24 cellular contexts compared by ENCODE assay signal in the genomic region with DNA sequence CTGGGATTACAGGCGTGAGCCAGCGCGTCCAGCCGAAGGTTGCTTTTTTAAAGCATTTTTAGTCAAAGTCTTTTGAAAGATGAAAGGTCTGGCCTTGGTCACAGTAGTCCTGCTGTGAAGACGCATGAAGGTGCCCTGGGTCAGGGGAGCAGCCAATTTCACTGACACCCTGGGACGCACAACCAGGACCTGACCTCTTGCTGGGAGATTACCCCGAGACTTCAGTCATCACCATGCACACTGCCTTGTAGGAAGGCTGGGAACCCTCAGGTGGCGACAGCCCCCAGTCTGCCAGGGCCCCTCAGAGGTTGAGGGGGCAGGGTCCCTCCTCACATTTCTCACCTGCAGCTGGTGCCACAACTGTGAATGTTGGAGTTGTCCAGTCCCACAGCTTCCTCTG. TPM values are rescaled to one million over a fixed set of nuclear protein-coding genes. Genes with fewer than 3 reads are reported as not detected.
DNase-seq lines count a peak whose midpoint lies in the region; ATAC-seq, FAIRE-seq and TF ChIP-seq lines count a peak whose summit lies in the region.
"Had no signal": no experiment of that assay in that cellular context is flagged by ENCODE, and none has a peak within 500 bp of the region (broad histone marks: within the 10 kb centered on the region; RNA-seq: fewer than 3 reads in every experiment).

No MANE protein-coding gene starts in this region.

- no peak overlapping the region for H3K4me2 ChIP-seq in HepG2 (ENCODE audit: low read depth, low read length)

- no peaks in the 10 kb centered on the region for H3K27me3 ChIP-seq in esophagus muscularis mucosa
- no peaks in the 10 kb centered on the region for H3K27me3 ChIP-seq in HepG2 (ENCODE audit: control insufficient read depth in 1 of 2, insufficient read depth in 2 of 2, low read length in 2 of 2)
- H3K27me3 ChIP-seq: brain microvascular endothelial cell, foreskin keratinocyte had no signal

- H3K36me3 ChIP-seq in esophagus muscularis mucosa (peaks cover 22 to 87% (median 60%) of the 10 kb centered on the region in 4 donors), HepG2 (replicated peaks in 1 of 2; ENCODE audit: control insufficient read depth in 1 of 2, insufficient read depth in 2 of 2, low read length in 2 of 2) (peaks cover 12 to 53% of the 10 kb centered on the region in 2 experiments)

- CTCF ChIA-PET in activated CD8-positive, alpha-beta T cell treated with anti-CD3 and anti-CD28 coated beads for 36 hours (lab: Charles Lee) = no interaction called here
- CTCF ChIA-PET in activated CD8-positive, alpha-beta T cell treated with anti-CD3 and anti-CD28 coated beads, Interleukin-2, amount 10 ng/mL, durations not matched to agents 7 days and 5 days (lab: Charles Lee) = no interaction called here
- CTCF ChIA-PET in HepG2 (lab: Yijun Ruan, JAX; ENCODE audit: low intra/inter-chr PET ratio, low total read pairs) = no interaction called here

- H3K36me3 Mint-ChIP-seq in activated CD8-positive, alpha-beta T cell treated with anti-CD3 and anti-CD28 coated beads for 36 hours (ENCODE audit: low read depth) = peaks cover 51% of the 10 kb centered on the region
- peaks cover 58% of the 10 kb centered on the region for H3K36me3 Mint-ChIP-seq in activated CD8-positive, alpha-beta T cell treated with anti-CD3 and anti-CD28 coated beads, Interleukin-2, amount 10 ng/mL, durations not matched to agents 7 days and 5 days (ENCODE audit: low read depth)

- TF ChIP-seq EP300 in esophagus muscularis mucosa (IDR thresholded peaks at IDR 0.05) = no peak
- TF ChIP-seq EP300 in HepG2 (IDR thresholded peaks at IDR 0.05; ENCODE audit: low read depth in 2 of 2, low read length in 2 of 2) = no peak
- no peak for TF ChIP-seq EP300 in HepG2 (CRISPR knock-in tag; IDR thresholded peaks at IDR 0.05; ENCODE audit: borderline replicate concordance)

- no peaks in the 10 kb centered on the region for H3K9me3 ChIP-seq in esophagus muscularis mucosa
- H3K9me3 ChIP-seq in HepG2 (ENCODE audit: low read length) = no peaks in the 10 kb centered on the region
- H3K9me3 ChIP-seq: Caco-2 had no signal

- no peak for TF ChIP-seq RAD21 in HepG2 (CRISPR knock-in tag; IDR thresholded peaks at IDR 0.05)

- H3K27ac ChIP-seq in esophagus muscularis mucosa (replicated peaks in 1 of 4) (peak overlapping the region; percentile 54 to 67 (median 60)), HepG2 (ENCODE audit: extremely low read length, insufficient read depth, low read length) (no peak overlapping the region), temporal lobe (ENCODE audit: low read depth, low read length) (peak overlapping the region; percentile 17)
- H3K27ac ChIP-seq: brain microvascular endothelial cell, foreskin keratinocyte, GM23248 had no signal

- no peak overlapping the region for H3K4me3 Mint-ChIP-seq in activated CD8-positive, alpha-beta T cell treated with anti-CD3 and anti-CD28 coated beads for 36 hours
- H3K4me3 Mint-ChIP-seq in activated CD8-positive, alpha-beta T cell treated with anti-CD3 and anti-CD28 coated beads, Interleukin-2, amount 10 ng/mL, durations not matched to agents 7 days and 5 days = no peak overlapping the region
- H3K4me3 Mint-ChIP-seq: activated naive CD8-positive, alpha-beta T cell treated with anti-CD3 and anti-CD28 coated beads, Interleukin-2, amount 10 ng/mL, durations not matched to agents 7 days and 5 days; activated T-helper 1 cell treated with anti-CD3 and anti-CD28 coated beads, Interleukin-12 subunit alpha, Interleukin-12 subunit beta, Interleukin-2, Interleukin-4 antibody, amounts not matched to agents 30 ng/mL and 10 ng/mL and 1 ng/mL, durations not matched to agents 14 hours and 24 hours and 36 hours; nephron progenitor cell; stimulated activated naive CD8-positive, alpha-beta T cell treated with anti-CD3 and anti-CD28 coated beads, Interleukin-15, Interleukin-2, amounts not matched to agents 100 ng/mL and 50 ng/mL, for 24 hours; T-helper 2 cell treated with Interferon-gamma antibody and Interleukin-4, amounts not matched to agents 5 μg/mL and 100 μg/mL, for 36 hours had no signal

- no TSS peak for BruUV-seq in HepG2 (replicated peaks; lab: Mats Ljungman, UMichigan)

- H4K20me1 ChIP-seq in HepG2 (ENCODE audit: insufficient read depth, low read length) = peaks cover 49% of the 10 kb centered on the region

- peaks cover 45% of the 10 kb centered on the region for H3K4me1 Mint-ChIP-seq in activated CD8-positive, alpha-beta T cell treated with anti-CD3 and anti-CD28 coated beads for 36 hours (ENCODE audit: low read depth)
- peaks cover 22% of the 10 kb centered on the region for H3K4me1 Mint-ChIP-seq in activated CD8-positive, alpha-beta T cell treated with anti-CD3 and anti-CD28 coated beads, Interleukin-2, amount 10 ng/mL, durations not matched to agents 7 days and 5 days (ENCODE audit: low read depth)

- peak overlapping the region; percentile 30 for H3K27ac Mint-ChIP-seq in activated CD8-positive, alpha-beta T cell treated with anti-CD3 and anti-CD28 coated beads for 36 hours
- H3K27ac Mint-ChIP-seq in activated CD8-positive, alpha-beta T cell treated with anti-CD3 and anti-CD28 coated beads, Interleukin-2, amount 10 ng/mL, durations not matched to agents 7 days and 5 days = no peak overlapping the region
- H3K27ac Mint-ChIP-seq: activated naive CD8-positive, alpha-beta T cell treated with anti-CD3 and anti-CD28 coated beads, Interleukin-2, amount 10 ng/mL, durations not matched to agents 7 days and 5 days; activated T-helper 1 cell treated with anti-CD3 and anti-CD28 coated beads, Interleukin-12 subunit alpha, Interleukin-12 subunit beta, Interleukin-2, Interleukin-4 antibody, amounts not matched to agents 30 ng/mL and 10 ng/mL and 1 ng/mL, durations not matched to agents 14 hours and 24 hours and 36 hours; stimulated activated naive CD8-positive, alpha-beta T cell treated with anti-CD3 and anti-CD28 coated beads, Interleukin-15, Interleukin-2, amounts not matched to agents 100 ng/mL and 50 ng/mL, for 24 hours; T-helper 2 cell treated with Interferon-gamma antibody and Interleukin-4, amounts not matched to agents 5 μg/mL and 100 μg/mL, for 36 hours had no signal

- 87% methylated on average over 3 of the region's 8 CpGs for WGBS in esophagus muscularis mucosa
- WGBS in HepG2 (ENCODE audit: low lambda C conversion rate) = 100% methylated on average over 7 of the region's 8 CpGs

- TF ChIP-seq POLR2A in esophagus muscularis mucosa (IDR thresholded peaks at IDR 0.05; ENCODE audit: low read depth) = no peak
- TF ChIP-seq POLR2A in HepG2 (IDR thresholded peaks at IDR 0.05; ENCODE audit: insufficient read depth in 1 of 2, low read depth in 2 of 2, low read length in 2 of 2) = no peak

- ATAC-seq in activated CD8-positive, alpha-beta T cell treated with anti-CD3 and anti-CD28 coated beads for 36 hours = no peak
- no peak for ATAC-seq in activated CD8-positive, alpha-beta T cell treated with anti-CD3 and anti-CD28 coated beads, Interleukin-2, amount 10 ng/mL, durations not matched to agents 7 days and 5 days
- peak; percentile 24; the same call in 2 of the 3 replicates for ATAC-seq in HepG2
- ATAC-seq: foreskin keratinocyte, Panc1 had no signal

- H2AFZ ChIP-seq in HepG2 (ENCODE audit: low read length) = no peak overlapping the region
- H2AFZ ChIP-seq: GM23248 had no signal

- H3K4me3 ChIP-seq in esophagus muscularis mucosa (no peak overlapping the region), HepG2 (replicated peaks in 1 of 3; ENCODE audit: insufficient read depth in 1 of 3, low read depth in 2 of 3, low read length in 3 of 3) (no peak overlapping the region)
- H3K4me3 ChIP-seq: GM23248 had no signal

- DNase-seq in activated CD8-positive, alpha-beta T cell treated with anti-CD3 and anti-CD28 coated beads for 36 hours = no peak
- DNase-seq in activated CD8-positive, alpha-beta T cell treated with anti-CD3 and anti-CD28 coated beads, Interleukin-2, amount 10 ng/mL, durations not matched to agents 7 days and 5 days = no peak
- no peak for DNase-seq in esophagus muscularis mucosa (ENCODE audit: extremely low spot score)
- DNase-seq in HepG2 (ENCODE audit: low spot score) = no peak
- DNase-seq in NCI-H2227 (lab: John Stamatoyannopoulos, UW; ENCODE audit: unreplicated experiment) = no peak
- no peak for DNase-seq in NCI-H526 (lab: John Stamatoyannopoulos, UW)
- no peak for DNase-seq in H4 (ENCODE audit: low spot score)
- DNase-seq: activated CD4-positive, CD25-positive, alpha-beta regulatory T cell; activated naive CD8-positive, alpha-beta T cell treated with anti-CD3 and anti-CD28 coated beads, Interleukin-2, amount 10 ng/mL, durations not matched to agents 7 days and 5 days; brain microvascular endothelial cell; Caco-2; DND-41; foreskin keratinocyte; GM23248; NCI-H1930; NCI-H345; nephron progenitor cell; stimulated activated CD4-positive, alpha-beta T cell treated with anti-CD3 and anti-CD28 coated beads, Interleukin-4, amount 100 ng/mL, for 1 hour had no signal

- no peaks in the 10 kb centered on the region for H3K27me3 Mint-ChIP-seq in activated CD8-positive, alpha-beta T cell treated with anti-CD3 and anti-CD28 coated beads for 36 hours
- H3K27me3 Mint-ChIP-seq in activated CD8-positive, alpha-beta T cell treated with anti-CD3 and anti-CD28 coated beads, Interleukin-2, amount 10 ng/mL, durations not matched to agents 7 days and 5 days (ENCODE audit: low read depth) = no peaks in the 10 kb centered on the region
- H3K27me3 Mint-ChIP-seq: activated naive CD8-positive, alpha-beta T cell treated with anti-CD3 and anti-CD28 coated beads, Interleukin-2, amount 10 ng/mL, durations not matched to agents 7 days and 5 days; stimulated activated naive CD8-positive, alpha-beta T cell treated with anti-CD3 and anti-CD28 coated beads, Interleukin-15, Interleukin-2, amounts not matched to agents 100 ng/mL and 50 ng/mL, for 24 hours had no signal

- in situ Hi-C loops in HepG2 (cut with HindIII; ENCODE audit: extremely low pct_ligation_motif_present, low pct_unique_long_range_greater_than_20kb) = no loop called here

- no peak for FAIRE-seq in HepG2 (lab: Jason Lieb, UNC)
- FAIRE-seq: urothelium cell line had no signal

- peaks cover 65% of the 10 kb centered on the region for H3K79me2 ChIP-seq in HepG2 (ENCODE audit: insufficient read depth, low read length)

- no peak overlapping the region for H3K9ac ChIP-seq in HepG2 (ENCODE audit: insufficient read depth, low read depth, low read length)
- H3K9ac ChIP-seq: GM23248 had no signal

- intact Hi-C loops in activated CD8-positive, alpha-beta T cell treated with anti-CD3 and anti-CD28 coated beads for 36 hours (cut with micrococcal nuclease) = no loop called here
- intact Hi-C loops in esophagus muscularis mucosa (cut with DNase I) = no loop called here
- intact Hi-C loops in HepG2 (cut with micrococcal nuclease; ENCODE audit: unreplicated experiment) = no loop called here

- no peak for TF ChIP-seq CTCF in activated CD8-positive, alpha-beta T cell treated with anti-CD3 and anti-CD28 coated beads for 36 hours (IDR thresholded peaks at IDR 0.05)
- TF ChIP-seq CTCF in esophagus muscularis mucosa (IDR thresholded peaks at IDR 0.05) = no peak
- no peak for TF ChIP-seq CTCF in HepG2 (CRISPR knock-in tag; IDR thresholded peaks at IDR 0.05)

- POLR2A ChIA-PET in activated CD8-positive, alpha-beta T cell treated with anti-CD3 and anti-CD28 coated beads for 36 hours (lab: Charles Lee) = no interaction called here
- POLR2A ChIA-PET in activated CD8-positive, alpha-beta T cell treated with anti-CD3 and anti-CD28 coated beads, Interleukin-2, amount 10 ng/mL, durations not matched to agents 7 days and 5 days (lab: Charles Lee) = interaction anchor here (1.0 kb wide), 1 partner anchor 9 kb away, joined by 3 read pairs; no protein-coding TSS in a partner anchor
- POLR2A ChIA-PET in HepG2 (lab: Yijun Ruan, JAX) = interaction anchor here (2.3 kb wide), 1 partner anchor 10 kb away, joined by 11 read pairs; no protein-coding TSS in a partner anchor

- peaks cover 32 to 79% (median 54%) of the 10 kb centered on the region in 4 donors for H3K4me1 ChIP-seq in esophagus muscularis mucosa
- H3K4me1 ChIP-seq in HepG2 (ENCODE audit: insufficient read depth, low read length) = peaks cover 25% of the 10 kb centered on the region
- H3K4me1 ChIP-seq: Caco-2, foreskin keratinocyte had no signal

- H3K9me3 Mint-ChIP-seq in activated CD8-positive, alpha-beta T cell treated with anti-CD3 and anti-CD28 coated beads for 36 hours = no peaks in the 10 kb centered on the region
- H3K9me3 Mint-ChIP-seq in activated CD8-positive, alpha-beta T cell treated with anti-CD3 and anti-CD28 coated beads, Interleukin-2, amount 10 ng/mL, durations not matched to agents 7 days and 5 days (ENCODE audit: insufficient read depth) = no peaks in the 10 kb centered on the region
- H3K9me3 Mint-ChIP-seq: activated naive CD8-positive, alpha-beta T cell treated with anti-CD3 and anti-CD28 coated beads, Interleukin-2, amount 10 ng/mL, durations not matched to agents 7 days and 5 days; activated T-helper 1 cell treated with anti-CD3 and anti-CD28 coated beads, Interleukin-12 subunit alpha, Interleukin-12 subunit beta, Interleukin-2, Interleukin-4 antibody, amounts not matched to agents 30 ng/mL and 10 ng/mL and 1 ng/mL, durations not matched to agents 14 hours and 24 hours and 36 hours; stimulated activated naive CD8-positive, alpha-beta T cell treated with anti-CD3 and anti-CD28 coated beads, Interleukin-15, Interleukin-2, amounts not matched to agents 100 ng/mL and 50 ng/mL, for 24 hours; T-helper 2 cell treated with Interferon-gamma antibody and Interleukin-4, amounts not matched to agents 5 μg/mL and 100 μg/mL, for 36 hours had no signal

RNA-seq across cellular contexts. Expression of a gene that starts 53.2 kb away (rescaled TPM):
- total RNA-seq in activated CD8-positive, alpha-beta T cell treated with anti-CD3 and anti-CD28 coated beads for 36 hours = not detected
- total RNA-seq in activated CD8-positive, alpha-beta T cell treated with anti-CD3 and anti-CD28 coated beads, Interleukin-2, amount 10 ng/mL, durations not matched to agents 7 days and 5 days = under 1 TPM; 0.39 to 0.53 TPM
- total RNA-seq in esophagus muscularis mucosa (1 to 10 TPM; 1.1 to 1.6 (median 1.3) TPM), HepG2 (2016; rRNA removed; fragmentation: Illumina TruSeq; extraction: Trizol) (0.18 and 0.36 TPM in 2 replicates), temporal lobe (2.0 TPM)
- 0.30 TPM in 1 of 2 replicates, not detected in the other for total RNA-seq in HepG2 (2016; cell fraction: cytosol; rRNA removed; fragmentation: Illumina TruSeq; extraction: Trizol; ENCODE audit: low read depth)
- 0.16 and 0.24 TPM in 2 replicates for total RNA-seq in HepG2 (2016; cell fraction: insoluble cytoplasmic fraction; rRNA removed; fragmentation: Illumina TruSeq; extraction: Trizol)
- 0.37 and 0.48 TPM in 2 replicates for total RNA-seq in HepG2 (2016; cell fraction: membrane; rRNA removed; fragmentation: Illumina TruSeq; extraction: Trizol)
- not detected in 2 replicates for total RNA-seq in HepG2 (2016; cell fraction: nucleus; rRNA removed; fragmentation: Illumina TruSeq; extraction: Trizol)
- 0.18 and 0.57 TPM in 2 replicates for polyA plus RNA-seq in HepG2 (2011; rRNA removed)
- polyA plus RNA-seq in HepG2 (2011; cell fraction: cytosol; rRNA removed) = 0.08 and 0.18 TPM in 2 replicates
- 0.58 and 0.95 TPM in 2 replicates for polyA plus RNA-seq in HepG2 (2011; cell fraction: nucleus; rRNA removed)
- polyA plus RNA-seq in HepG2 (2012) = 0.87 and 3.8 TPM in 2 replicates
- polyA plus RNA-seq in HepG2 (2016; cell fraction: cytosol; fragmentation: Illumina TruSeq; extraction: Trizol; ENCODE audit: low read depth) = 0.68 and 0.69 TPM in 2 replicates
- 0.49 and 0.90 TPM in 2 replicates for polyA plus RNA-seq in HepG2 (2016; cell fraction: insoluble cytoplasmic fraction; fragmentation: Illumina TruSeq; extraction: Trizol; ENCODE audit: low read depth)
- polyA plus RNA-seq in HepG2 (2016; cell fraction: membrane; fragmentation: Illumina TruSeq; extraction: Trizol; ENCODE audit: low read depth) = 0.89 and 1.3 TPM in 2 replicates
- 0.38 and 0.60 TPM in 2 replicates for polyA plus RNA-seq in HepG2 (2016; cell fraction: nucleus; fragmentation: Illumina TruSeq; extraction: Trizol; ENCODE audit: insufficient read depth, low read depth)
- 0.12 and 0.68 TPM in 2 replicates for polyA minus RNA-seq in HepG2 (2011; rRNA and poly(A)+ RNA removed; ENCODE audit: low replicate concordance)
- 0.30 TPM in 1 of 2 replicates, not detected in the other for polyA minus RNA-seq in HepG2 (2011; cell fraction: cytosol; rRNA and poly(A)+ RNA removed)
- 0.25 TPM in 1 of 2 replicates, not detected in the other for polyA minus RNA-seq in HepG2 (2011; cell fraction: nucleus; rRNA and poly(A)+ RNA removed)
- total RNA-seq in H4 (2014; rRNA removed; shearing (Covaris generic)) = 0.17 TPM in 1 of 2 replicates, not detected in the other
- total RNA-seq: GM23248 had no signal
- polyA plus RNA-seq: GM23248 had no signal
